In genomic region chr19:45789035-45789786, GRCh38 we compare ENCODE assay signal across 25 cellular contexts. TPM values are rescaled to one million over a fixed set of nuclear protein-coding genes. Genes with fewer than 3 reads are reported as not detected.
DNase-seq lines count a peak whose midpoint lies in the region; ATAC-seq, FAIRE-seq and TF ChIP-seq lines count a peak whose summit lies in the region.
"Had no signal": no experiment of that assay in that cellular context is flagged by ENCODE, and none has a peak within 500 bp of the region (broad histone marks: within the 10 kb centered on the region; RNA-seq: fewer than 3 reads in every experiment).

No MANE protein-coding gene starts in this region.

- ATAC-seq in K562 (no peak), right cardiac atrium (no peak), gastrocnemius medialis (peak; percentile 72 to 76)
- ATAC-seq: CD8-positive, alpha-beta T cell; Panc1 had no signal

- TF ChIP-seq CTCF in mammary epithelial cell (conservative IDR thresholded peaks at IDR 0.05 in 1 of 2, IDR thresholded peaks at IDR 0.05 in 1 of 2; ENCODE audit: extremely low read depth in 1 of 2, insufficient read depth in 1 of 2, low read depth in 1 of 2, low read length in 2 of 2) (no peak), MCF 10A (IDR thresholded peaks at IDR 0.05; ENCODE audit: unreplicated experiment) (no peak), K562 (IDR thresholded peaks at IDR 0.05 in 2 of 3, conservative IDR thresholded peaks at IDR 0.05 in 1 of 3; ENCODE audit: insufficient read depth in 2 of 3, low read depth in 1 of 3, low read length in 3 of 3) (no peak), gastrocnemius medialis (IDR thresholded peaks at IDR 0.05 in 4 of 5, conservative IDR thresholded peaks at IDR 0.05 in 1 of 5) (no peak)

- 95% methylated on average over 15 of the region's 15 CpGs for WGBS in mammary epithelial cell (ENCODE audit: low coverage, missing lambda C conversion rate)
- WGBS in K562 (ENCODE audit: insufficient coverage, low coverage, missing lambda C conversion rate), result 94% methylated on average over 15 of the region's 15 CpGs
- WGBS in right cardiac atrium, result 80% methylated on average over 15 of the region's 15 CpGs
- WGBS in mesenchymal stem cell, result 97% methylated on average over 15 of the region's 15 CpGs

- H2BK12ac ChIP-seq in mesenchymal stem cell (ENCODE audit: low read length in 2 of 2), result no peak overlapping the region

- TF ChIP-seq RAD21 in K562 (CRISPR knock-in tag; conservative IDR thresholded peaks at IDR 0.05 in 1 of 2, IDR thresholded peaks at IDR 0.05 in 1 of 2), result no peak

- TSS peak; percentile 7 for BruUV-seq in mammary epithelial cell (replicated peaks; lab: Mats Ljungman, UMichigan)
- no TSS peak for BruUV-seq in MCF 10A (replicated peaks; lab: Mats Ljungman, UMichigan)
- TSS peak; percentile 3 for BruUV-seq in K562 (replicated peaks; lab: Mats Ljungman, UMichigan)

- no peak overlapping the region for H2BK120ac ChIP-seq in mesenchymal stem cell (ENCODE audit: low read depth, low read length)

- H3K79me1 ChIP-seq in mesenchymal stem cell (replicated peaks; ENCODE audit: low read length, poor library complexity, severe bottlenecking), result peaks cover 32% of the 10 kb centered on the region

- no peak overlapping the region for H3K9ac ChIP-seq in mammary epithelial cell (ENCODE audit: insufficient read depth, low read length)
- H3K9ac ChIP-seq in K562 (ENCODE audit: insufficient read depth in 1 of 2, low read depth in 2 of 2, low read length in 2 of 2), result no peak overlapping the region
- no peak overlapping the region for H3K9ac ChIP-seq in mesenchymal stem cell (ENCODE audit: low read length)
- H3K9ac ChIP-seq: BLaER1 treated with 17β-estradiol and CSF1 and Interleukin-3, amounts not matched to agents 10 nM and 100 nM had no signal

- H3K79me2 ChIP-seq in mammary epithelial cell (ENCODE audit: insufficient read depth, low read length) (peaks cover 35% of the 10 kb centered on the region), K562 (ENCODE audit: control insufficient read depth, insufficient read depth, low read length) (peaks cover 19% of the 10 kb centered on the region)

- H3K36me3 Mint-ChIP-seq in MCF 10A (ENCODE audit: insufficient read depth, unreplicated experiment), result peaks cover 38% of the 10 kb centered on the region

- H3K4me1 Mint-ChIP-seq in MCF 10A (ENCODE audit: insufficient read depth, unreplicated experiment), result peaks cover 28% of the 10 kb centered on the region

- H4K20me1 ChIP-seq in mammary epithelial cell (ENCODE audit: insufficient read depth, low read length), result no peaks in the 10 kb centered on the region
- H4K20me1 ChIP-seq in K562 (replicated peaks; ENCODE audit: control insufficient read depth, insufficient read depth, low read length), result peaks cover 3% of the 10 kb centered on the region

- dilution Hi-C loops in mammary epithelial cell (cut with HindIII; ENCODE audit: low sequenced_read_pairs), result loop anchor here (5.0 kb wide), 2 partner anchors 57 to 78 kb away; partner anchors contain the start of genes FBXO46 and MEIOSIN

- H3K4me3 ChIP-seq in mammary epithelial cell (replicated peaks in 1 of 3; ENCODE audit: insufficient read depth in 1 of 3, low read depth in 2 of 3, low read length in 3 of 3) (no peak overlapping the region), K562 (no peak overlapping the region), right cardiac atrium (ENCODE audit: low read length) (no peak overlapping the region), gastrocnemius medialis (no peak overlapping the region), mesenchymal stem cell (ENCODE audit: insufficient read depth in 1 of 2, low read depth in 1 of 2, low read length in 2 of 2) (no peak overlapping the region)
- H3K4me3 ChIP-seq: BLaER1 treated with 17β-estradiol and CSF1 and Interleukin-3, amounts not matched to agents 10 nM and 100 nM; SJSA1 had no signal

- H2AFZ ChIP-seq in mammary epithelial cell (ENCODE audit: low read depth, low read length) (no peak overlapping the region), K562 (ENCODE audit: low read depth, low read length) (no peak overlapping the region), mesenchymal stem cell (ENCODE audit: low read depth, low read length) (no peak overlapping the region)

- no peak for TF ChIP-seq EP300 in K562 (IDR thresholded peaks at IDR 0.05; ENCODE audit: low read length)

- POLR2A ChIA-PET in MCF 10A (lab: Yijun Ruan, JAX) (no interaction called here), K562 (lab: Yijun Ruan, JAX) (interaction anchor here (1.0 to 1.4 kb wide), 3 partner anchors 10 to 64 kb away, joined by 3 to 5 read pairs (median 4); no protein-coding TSS in a partner anchor)

- no peaks in the 10 kb centered on the region for H3K27me3 ChIP-seq in mammary epithelial cell (ENCODE audit: insufficient read depth, low read length)
- no peaks in the 10 kb centered on the region for H3K27me3 ChIP-seq in K562 (ENCODE audit: control insufficient read depth in 2 of 2, insufficient read depth in 2 of 2, low read length in 2 of 2)
- H3K27me3 ChIP-seq in right cardiac atrium (ENCODE audit: control insufficient read depth, insufficient read depth), result no peaks in the 10 kb centered on the region
- H3K27me3 ChIP-seq in gastrocnemius medialis, result no peaks in the 10 kb centered on the region
- H3K27me3 ChIP-seq in mesenchymal stem cell (ENCODE audit: control insufficient read depth in 1 of 2, insufficient read depth in 1 of 2, low read length in 2 of 2), result no peaks in the 10 kb centered on the region
- H3K27me3 ChIP-seq: SJSA1 had no signal

- no peak overlapping the region for H3K27ac Mint-ChIP-seq in MCF 10A (ENCODE audit: low read depth, unreplicated experiment)
- H3K27ac Mint-ChIP-seq: CD8-positive, alpha-beta T cell had no signal

- H3K27ac ChIP-seq in mammary epithelial cell (ENCODE audit: insufficient read depth, low read depth, low read length) (no peak overlapping the region), K562 (ENCODE audit: extremely low read depth, low read depth, low read length) (no peak overlapping the region), right cardiac atrium (ENCODE audit: low read length) (peak overlapping the region; percentile 40), gastrocnemius medialis (peak overlapping the region; percentile 57 to 74 (median 70)), mesenchymal stem cell (ENCODE audit: low read length, poor library complexity, severe bottlenecking) (no peak overlapping the region)
- H3K27ac ChIP-seq: 22Rv1; BLaER1 treated with 17β-estradiol and CSF1 and Interleukin-3, amounts not matched to agents 10 nM and 100 nM; SJSA1 had no signal

- H3K4me3 Mint-ChIP-seq in MCF 10A (ENCODE audit: unreplicated experiment), result no peak overlapping the region
- H3K4me3 Mint-ChIP-seq: CD8-positive, alpha-beta T cell had no signal

- TF ChIP-seq POLR2A in K562 (conservative IDR thresholded peaks at IDR 0.05) (no peak), gastrocnemius medialis (IDR thresholded peaks at IDR 0.05) (no peak)

- H3K14ac ChIP-seq in mesenchymal stem cell (ENCODE audit: low read length in 2 of 2), result no peak overlapping the region

- peak; percentile 49 for FAIRE-seq in K562 (lab: Jason Lieb, UNC)
- FAIRE-seq: GM12892, GM18507 had no signal

- no peak overlapping the region for H4K8ac ChIP-seq in mesenchymal stem cell (ENCODE audit: low read length)

- no peak overlapping the region for H2BK15ac ChIP-seq in mesenchymal stem cell (ENCODE audit: low read depth, poor library complexity, severe bottlenecking)

- intact Hi-C loops in mammary epithelial cell (cut with micrococcal nuclease), result no loop called here
- intact Hi-C loops in MCF 10A (cut with micrococcal nuclease), result no loop called here
- intact Hi-C loops in K562 (cut with micrococcal nuclease), result no loop called here
- intact Hi-C loops in right cardiac atrium (cut with DNase I), result no loop called here
- intact Hi-C loops in gastrocnemius medialis (cut with DNase I; ENCODE audit: low total_unique reads), result loop anchor here (10.0 kb wide), 1 partner anchor 464 kb away; the partner anchor contains the start of gene CKM

- no peak overlapping the region for H2BK5ac ChIP-seq in mesenchymal stem cell (ENCODE audit: low read depth, low read length, poor library complexity, severe bottlenecking)

- H3K18ac ChIP-seq in mesenchymal stem cell (ENCODE audit: low read depth in 1 of 2, low read length in 2 of 2), result no peak overlapping the region

- H3K27me3 Mint-ChIP-seq in MCF 10A (ENCODE audit: insufficient read depth, unreplicated experiment), result no peaks in the 10 kb centered on the region

- H3K4ac ChIP-seq in mesenchymal stem cell (ENCODE audit: low read depth in 1 of 2, low read length in 2 of 2), result no peak overlapping the region

- no peak overlapping the region for H2AK5ac ChIP-seq in mesenchymal stem cell (ENCODE audit: low read length, severe bottlenecking)

- peaks cover 9% of the 10 kb centered on the region for H3K36me3 ChIP-seq in mammary epithelial cell (ENCODE audit: insufficient read depth, low read length)
- H3K36me3 ChIP-seq in K562 (ENCODE audit: control insufficient read depth, insufficient read depth, low read length), result peaks cover 59% of the 10 kb centered on the region; the same call in 2 of the 3 replicates
- peaks cover 0 to 17% of the 10 kb centered on the region in 2 donors for H3K36me3 ChIP-seq in gastrocnemius medialis
- peaks cover 53 to 61% of the 10 kb centered on the region in 2 experiments for H3K36me3 ChIP-seq in mesenchymal stem cell (ENCODE audit: control insufficient read depth in 1 of 2, insufficient read depth in 2 of 2, low read depth in 1 of 2, low read length in 2 of 2)

- H3K9me3 Mint-ChIP-seq in MCF 10A (ENCODE audit: unreplicated experiment), result no peaks in the 10 kb centered on the region
- H3K9me3 Mint-ChIP-seq: CD8-positive, alpha-beta T cell had no signal

- in situ Hi-C loops in mammary epithelial cell (cut with MboI; ENCODE audit: low sequenced_read_pairs in 2 of 2), result no loop called here
- in situ Hi-C loops in K562 (cut with MboI), result no loop called here
- in situ Hi-C loops in gastrocnemius medialis (cut with MboI; ENCODE audit: low sequenced_read_pairs in 4 of 4), result no loop called here

- peaks cover 8% of the 10 kb centered on the region for H3K9me1 ChIP-seq in K562 (ENCODE audit: control insufficient read depth, insufficient read depth, low read length)

- CTCF ChIA-PET in mammary epithelial cell (lab: Charles Lee; ENCODE audit: low non-redundant PET), result no interaction called here
- CTCF ChIA-PET in MCF 10A (lab: Yijun Ruan, JAX), result interaction anchor here (0.9 kb wide), 1 partner anchor 10 kb away, joined by 3 read pairs; no protein-coding TSS in a partner anchor
- CTCF ChIA-PET in K562 (lab: Yijun Ruan, JAX; ENCODE audit: low intra/inter-chr PET ratio), result no interaction called here

- H3K9me3 ChIP-seq in mammary epithelial cell (replicated peaks; ENCODE audit: insufficient read depth, low read length), result no peaks in the 10 kb centered on the region
- no peaks in the 10 kb centered on the region for H3K9me3 ChIP-seq in K562 (replicated peaks; ENCODE audit: control insufficient read depth, insufficient read depth, low read depth, low read length)
- no peaks in the 10 kb centered on the region for H3K9me3 ChIP-seq in right cardiac atrium (ENCODE audit: control insufficient read depth, low read length)
- H3K9me3 ChIP-seq in gastrocnemius medialis, result no peaks in the 10 kb centered on the region
- no peaks in the 10 kb centered on the region for H3K9me3 ChIP-seq in mesenchymal stem cell (ENCODE audit: control insufficient read depth, low read length)
- H3K9me3 ChIP-seq: BLaER1 treated with 17β-estradiol and CSF1 and Interleukin-3, amounts not matched to agents 10 nM and 100 nM; SJSA1 had no signal

- H3K4me2 ChIP-seq in mammary epithelial cell (ENCODE audit: insufficient read depth, low read depth, low read length), result no peak overlapping the region
- H3K4me2 ChIP-seq in K562 (ENCODE audit: insufficient read depth, low read length), result no peak overlapping the region
- no peak overlapping the region for H3K4me2 ChIP-seq in mesenchymal stem cell (ENCODE audit: low read length, poor library complexity, severe bottlenecking)

- no peak overlapping the region for H3K23ac ChIP-seq in mesenchymal stem cell (ENCODE audit: low read length in 2 of 2)

- DNase-seq in mammary epithelial cell, result no peak
- DNase-seq in MCF 10A (ENCODE audit: unreplicated experiment), result no peak
- DNase-seq in K562 (ENCODE audit: extremely low read depth in 1 of 4, low spot score in 3 of 4), result no peak
- DNase-seq in right cardiac atrium, result no peak
- DNase-seq in gastrocnemius medialis, result peak; percentile 53 to 87
- no peak for DNase-seq in GM19238 (ENCODE audit: insufficient read length, low spot score)
- no peak for DNase-seq in mesenchymal stem cell
- no peak for DNase-seq in NCI-H2171 treated with DMSO at 0.1 percent for 48 hours (lab: John Stamatoyannopoulos, UW)
- DNase-seq: CD8-positive, alpha-beta T cell; H7; KBM-7; NCI-H1092; NCI-H1436; NCI-H2029; NCI-H345; NCI-H524; NCI-H774; NK-92 treated with Interleukin-12 subunit alpha and Interleukin-12 subunit beta, amount 100 ng/mL, for 24 hours had no signal

- H4K91ac ChIP-seq in mesenchymal stem cell (ENCODE audit: low read length), result no peak overlapping the region

- H3K4me1 ChIP-seq in mammary epithelial cell (ENCODE audit: insufficient read depth, low read length) (peaks cover 12% of the 10 kb centered on the region), K562 (replicated peaks in 1 of 2; ENCODE audit: control insufficient read depth in 2 of 2, insufficient read depth in 2 of 2, low read length in 2 of 2) (peaks cover 19 to 41% of the 10 kb centered on the region in 2 experiments), right cardiac atrium (ENCODE audit: control insufficient read depth, insufficient read depth, low read length) (peaks cover 3% of the 10 kb centered on the region), gastrocnemius medialis (peaks cover 46 to 56% of the 10 kb centered on the region in 2 donors), mesenchymal stem cell (ENCODE audit: control insufficient read depth, insufficient read depth, low read depth, low read length) (peaks cover 18% of the 10 kb centered on the region)

RNA-seq across cellular contexts. Expression of gene DMWD, which starts 3.4 kb away (rescaled TPM):
- total RNA-seq in mammary epithelial cell, result 10 to 100 TPM; 40.0 to 56.7 TPM
- polyA plus RNA-seq in mammary epithelial cell, result 17.0 TPM
- 8.7 TPM for polyA minus RNA-seq in mammary epithelial cell
- total RNA-seq in MCF 10A (2022), result 57.5 and 71.6 TPM in 2 replicates
- total RNA-seq in K562 (2011; cell fraction: chromatin; rRNA removed; ENCODE audit: low replicate concordance), result 93.8 and 251 TPM in 2 replicates
- 136 and 149 TPM in 2 replicates for total RNA-seq in K562 (2011; cell fraction: nucleolus; rRNA removed)
- 124 and 146 TPM in 2 replicates for total RNA-seq in K562 (2011; cell fraction: nucleoplasm; rRNA removed)
- total RNA-seq in K562 (2014; rRNA removed), result 30.5 and 38.4 TPM in 2 replicates
- 18.1 and 20.0 TPM in 2 replicates for total RNA-seq in K562 (2014; rRNA removed; fragmentation: Illumina TruSeq; extraction: Trizol)
- 19.0 and 20.7 TPM in 2 replicates for total RNA-seq in K562 (2015; rRNA removed; fragmentation: Illumina TruSeq; extraction: Trizol)
- 51.3 and 54.6 TPM in 2 replicates for total RNA-seq in K562 (2021)
- polyA plus RNA-seq in K562 (2011; rRNA removed), result 15.6 and 22.6 TPM in 2 replicates
- 23.6 and 33.0 TPM in 2 replicates for polyA plus RNA-seq in K562 (2011; cell fraction: cytosol; rRNA removed)
- polyA plus RNA-seq in K562 (2011; cell fraction: nucleus; rRNA removed), result 46.4 and 68.1 TPM in 2 replicates
- 28.7 and 29.1 TPM in 2 replicates for polyA plus RNA-seq in K562 (2012)
- 15.4 and 18.7 TPM in 2 replicates for polyA plus RNA-seq in K562 (2014; fragmentation: Illumina TruSeq; extraction: Trizol)
- 1 to 10 TPM; 4.7 to 7.9 TPM for polyA plus RNA-seq in K562 (2014; fragmentation: Nextera tagmentation; extraction: Ambion mirVana)
- 27.7 and 32.8 TPM in 2 replicates for polyA plus RNA-seq in K562 (2014; rRNA removed)
- 21.1 and 23.5 TPM in 2 replicates for polyA minus RNA-seq in K562 (2011; rRNA and poly(A)+ RNA removed)
- 22.7 and 27.3 TPM in 2 replicates for polyA minus RNA-seq in K562 (2011; cell fraction: cytosol; rRNA and poly(A)+ RNA removed)
- 38.4 and 45.5 TPM in 2 replicates for polyA minus RNA-seq in K562 (2011; cell fraction: nucleus; rRNA and poly(A)+ RNA removed)
- 10 to 100 TPM; 72.2 to 87.1 (median 76.6) TPM for total RNA-seq in right cardiac atrium
- polyA plus RNA-seq in right cardiac atrium, result 50.2 TPM
- 100 to 1,000 TPM in 1 of 4 donors, 10 to 100 TPM in 3; 38.6 to 111 (median 56.4) TPM for total RNA-seq in gastrocnemius medialis
- 35.9 TPM for polyA plus RNA-seq in mesenchymal stem cell (2013, experiment 1 of 2)
- polyA plus RNA-seq in mesenchymal stem cell (2013, experiment 2 of 2), result 32.6 TPM

RNA-seq across cellular contexts. Expression of gene DMPK, which starts 6.9 kb away (rescaled TPM):
- total RNA-seq in mammary epithelial cell, result 10 to 100 TPM; 10.0 to 43.2 TPM
- polyA plus RNA-seq in mammary epithelial cell, result 9.8 TPM
- polyA minus RNA-seq in mammary epithelial cell, result 7.1 TPM
- total RNA-seq in MCF 10A (2022), result 40.5 and 52.4 TPM in 2 replicates
- total RNA-seq in K562 (2011; cell fraction: chromatin; rRNA removed; ENCODE audit: low replicate concordance), result 108 and 213 TPM in 2 replicates
- 94.9 and 106 TPM in 2 replicates for total RNA-seq in K562 (2011; cell fraction: nucleolus; rRNA removed)
- 85.3 and 105 TPM in 2 replicates for total RNA-seq in K562 (2011; cell fraction: nucleoplasm; rRNA removed)
- 7.7 and 10.9 TPM in 2 replicates for total RNA-seq in K562 (2014; rRNA removed)
- 2.3 and 2.8 TPM in 2 replicates for total RNA-seq in K562 (2014; rRNA removed; fragmentation: Illumina TruSeq; extraction: Trizol)
- total RNA-seq in K562 (2015; rRNA removed; fragmentation: Illumina TruSeq; extraction: Trizol), result 7.3 and 8.8 TPM in 2 replicates
- 22.7 and 26.5 TPM in 2 replicates for total RNA-seq in K562 (2021)
- polyA plus RNA-seq in K562 (2011; rRNA removed), result 7.0 and 11.2 TPM in 2 replicates
- polyA plus RNA-seq in K562 (2011; cell fraction: cytosol; rRNA removed), result 8.7 and 21.2 TPM in 2 replicates
- polyA plus RNA-seq in K562 (2011; cell fraction: nucleus; rRNA removed), result 75.5 and 114 TPM in 2 replicates
- polyA plus RNA-seq in K562 (2012), result 23.7 and 50.9 TPM in 2 replicates
- polyA plus RNA-seq in K562 (2014; fragmentation: Illumina TruSeq; extraction: Trizol), result 8.0 and 9.1 TPM in 2 replicates
- polyA plus RNA-seq in K562 (2014; fragmentation: Nextera tagmentation; extraction: Ambion mirVana), result under 1 TPM; 0.24 to 0.63 TPM
- polyA plus RNA-seq in K562 (2014; rRNA removed), result 19.1 and 31.3 TPM in 2 replicates
- polyA minus RNA-seq in K562 (2011; rRNA and poly(A)+ RNA removed), result 6.7 and 13.0 TPM in 2 replicates
- polyA minus RNA-seq in K562 (2011; cell fraction: cytosol; rRNA and poly(A)+ RNA removed), result 5.6 and 7.0 TPM in 2 replicates
- polyA minus RNA-seq in K562 (2011; cell fraction: nucleus; rRNA and poly(A)+ RNA removed), result 16.8 and 17.1 TPM in 2 replicates
- total RNA-seq in right cardiac atrium, result 100 to 1,000 TPM; 220 to 304 (median 288) TPM
- polyA plus RNA-seq in right cardiac atrium, result 395 TPM
- total RNA-seq in gastrocnemius medialis, result 100 to 1,000 TPM in 2 of 4 donors, 10 to 100 TPM in 2; 93.0 to 196 (median 116) TPM
- polyA plus RNA-seq in mesenchymal stem cell (2013, experiment 1 of 2), result 54.2 TPM
- polyA plus RNA-seq in mesenchymal stem cell (2013, experiment 2 of 2), result 51.7 TPM

RNA-seq across cellular contexts. Expression of gene SIX5, which starts 20.2 kb away (rescaled TPM):
- total RNA-seq in mammary epithelial cell (1 to 10 TPM; 4.2 to 9.6 TPM), MCF 10A (2022) (17.3 and 19.6 TPM in 2 replicates), K562 (2014; rRNA removed) (7.9 and 9.0 TPM in 2 replicates), K562 (2014; rRNA removed; fragmentation: Illumina TruSeq; extraction: Trizol) (1.0 and 1.4 TPM in 2 replicates), K562 (2015; rRNA removed; fragmentation: Illumina TruSeq; extraction: Trizol) (4.2 and 5.0 TPM in 2 replicates), K562 (2021) (15.2 and 17.2 TPM in 2 replicates), right cardiac atrium (10 to 100 TPM; 15.8 to 33.2 (median 24.1) TPM), gastrocnemius medialis (10 to 100 TPM in 2 of 4 donors, 1 to 10 TPM in 2; 8.2 to 12.2 (median 10.1) TPM)
- polyA plus RNA-seq in mammary epithelial cell (4.7 TPM), K562 (2011; rRNA removed) (2.5 and 6.1 TPM in 2 replicates), K562 (2014; fragmentation: Illumina TruSeq; extraction: Trizol) (7.4 and 12.5 TPM in 2 replicates), K562 (2014; fragmentation: Nextera tagmentation; extraction: Ambion mirVana) (not detected), K562 (2014; rRNA removed) (9.7 and 10.2 TPM in 2 replicates), right cardiac atrium (19.4 TPM)
- 7.1 TPM for polyA minus RNA-seq in mammary epithelial cell
- total RNA-seq in K562 (2011; cell fraction: chromatin; rRNA removed; ENCODE audit: low replicate concordance), result 4.2 and 17.4 TPM in 2 replicates
- total RNA-seq in K562 (2011; cell fraction: nucleolus; rRNA removed), result 13.7 and 19.0 TPM in 2 replicates
- total RNA-seq in K562 (2011; cell fraction: nucleoplasm; rRNA removed), result 6.2 and 8.5 TPM in 2 replicates
- polyA plus RNA-seq in K562 (2011; cell fraction: cytosol; rRNA removed), result 5.6 and 11.7 TPM in 2 replicates
- polyA plus RNA-seq in K562 (2011; cell fraction: nucleus; rRNA removed), result 22.2 and 28.1 TPM in 2 replicates
- 5.5 and 16.8 TPM in 2 replicates for polyA plus RNA-seq in K562 (2012)
- 0.74 and 0.93 TPM in 2 replicates for polyA minus RNA-seq in K562 (2011; rRNA and poly(A)+ RNA removed)
- 4.6 and 7.9 TPM in 2 replicates for polyA minus RNA-seq in K562 (2011; cell fraction: cytosol; rRNA and poly(A)+ RNA removed)
- 7.8 and 10.1 TPM in 2 replicates for polyA minus RNA-seq in K562 (2011; cell fraction: nucleus; rRNA and poly(A)+ RNA removed)
- 16.0 TPM for polyA plus RNA-seq in mesenchymal stem cell (2013, experiment 1 of 2)
- 14.5 TPM for polyA plus RNA-seq in mesenchymal stem cell (2013, experiment 2 of 2)

RNA-seq across cellular contexts. Expression of gene RSPH6A, which starts 25.9 kb away (rescaled TPM):
- total RNA-seq in mammary epithelial cell (under 1 TPM; 0.17 to 0.35 TPM), MCF 10A (2022) (0.21 and 0.29 TPM in 2 replicates), K562 (2014; rRNA removed) (not detected in 2 replicates), K562 (2014; rRNA removed; fragmentation: Illumina TruSeq; extraction: Trizol) (not detected in 2 replicates), K562 (2015; rRNA removed; fragmentation: Illumina TruSeq; extraction: Trizol) (0.07 TPM in 1 of 2 replicates, not detected in the other), K562 (2021) (0.07 TPM in 1 of 2 replicates, not detected in the other), right cardiac atrium (under 1 TPM in 1 of 4 donors, not detected in 3; 0.14 TPM), gastrocnemius medialis (not detected)
- polyA plus RNA-seq in mammary epithelial cell (not detected), K562 (2011; rRNA removed) (0.03 and 0.04 TPM in 2 replicates), K562 (2014; fragmentation: Illumina TruSeq; extraction: Trizol) (not detected in 2 replicates), K562 (2014; fragmentation: Nextera tagmentation; extraction: Ambion mirVana) (not detected), K562 (2014; rRNA removed) (0.07 and 0.15 TPM in 2 replicates), right cardiac atrium (not detected)
- 0.31 TPM for polyA minus RNA-seq in mammary epithelial cell
- 0.63 and 3.1 TPM in 2 replicates for total RNA-seq in K562 (2011; cell fraction: chromatin; rRNA removed; ENCODE audit: low replicate concordance)
- 1.5 and 1.7 TPM in 2 replicates for total RNA-seq in K562 (2011; cell fraction: nucleolus; rRNA removed)
- 0.81 and 1.1 TPM in 2 replicates for total RNA-seq in K562 (2011; cell fraction: nucleoplasm; rRNA removed)
- polyA plus RNA-seq in K562 (2011; cell fraction: cytosol; rRNA removed), result not detected in 2 replicates
- polyA plus RNA-seq in K562 (2011; cell fraction: nucleus; rRNA removed), result 0.08 and 0.14 TPM in 2 replicates
- polyA plus RNA-seq in K562 (2012), result 0.05 and 0.15 TPM in 2 replicates
- 0.09 TPM in 1 of 2 replicates, not detected in the other for polyA minus RNA-seq in K562 (2011; rRNA and poly(A)+ RNA removed)
- polyA minus RNA-seq in K562 (2011; cell fraction: cytosol; rRNA and poly(A)+ RNA removed), result not detected in 2 replicates
- 0.54 and 0.56 TPM in 2 replicates for polyA minus RNA-seq in K562 (2011; cell fraction: nucleus; rRNA and poly(A)+ RNA removed)
- 0.01 TPM for polyA plus RNA-seq in mesenchymal stem cell (2013, experiment 1 of 2)
- not detected for polyA plus RNA-seq in mesenchymal stem cell (2013, experiment 2 of 2)
- total RNA-seq: G401, SJSA1 had no signal

RNA-seq across cellular contexts. Expression of gene MEIOSIN, which starts 56.0 kb away (rescaled TPM):
- total RNA-seq in mammary epithelial cell, result not detected
- polyA plus RNA-seq in mammary epithelial cell, result 0.01 TPM
- polyA minus RNA-seq in mammary epithelial cell, result not detected
- not detected in 2 replicates for total RNA-seq in MCF 10A (2022)
- total RNA-seq in K562 (2011; cell fraction: chromatin; rRNA removed; ENCODE audit: low replicate concordance), result 0.48 and 1.4 TPM in 2 replicates
- total RNA-seq in K562 (2011; cell fraction: nucleolus; rRNA removed), result 0.66 and 0.67 TPM in 2 replicates
- 0.37 and 0.76 TPM in 2 replicates for total RNA-seq in K562 (2011; cell fraction: nucleoplasm; rRNA removed)
- 1.6 and 2.4 TPM in 2 replicates for total RNA-seq in K562 (2014; rRNA removed)
- total RNA-seq in K562 (2014; rRNA removed; fragmentation: Illumina TruSeq; extraction: Trizol), result 0.64 and 0.76 TPM in 2 replicates
- 0.51 and 0.64 TPM in 2 replicates for total RNA-seq in K562 (2015; rRNA removed; fragmentation: Illumina TruSeq; extraction: Trizol)
- 1.5 and 2.0 TPM in 2 replicates for total RNA-seq in K562 (2021)
- polyA plus RNA-seq in K562 (2011; rRNA removed), result 0.20 and 1.4 TPM in 2 replicates
- polyA plus RNA-seq in K562 (2011; cell fraction: cytosol; rRNA removed), result 0.82 and 0.99 TPM in 2 replicates
- polyA plus RNA-seq in K562 (2011; cell fraction: nucleus; rRNA removed), result 0.51 and 0.86 TPM in 2 replicates
- polyA plus RNA-seq in K562 (2012), result 1.8 and 3.2 TPM in 2 replicates
- polyA plus RNA-seq in K562 (2014; fragmentation: Illumina TruSeq; extraction: Trizol), result 1.8 and 2.2 TPM in 2 replicates
- under 1 TPM; 0.06 to 0.07 TPM for polyA plus RNA-seq in K562 (2014; fragmentation: Nextera tagmentation; extraction: Ambion mirVana)
- polyA plus RNA-seq in K562 (2014; rRNA removed), result 1.2 and 1.6 TPM in 2 replicates
- polyA minus RNA-seq in K562 (2011; rRNA and poly(A)+ RNA removed), result 0.21 and 0.54 TPM in 2 replicates
- 1.1 TPM in 1 of 2 replicates, not detected in the other for polyA minus RNA-seq in K562 (2011; cell fraction: cytosol; rRNA and poly(A)+ RNA removed)
- 0.13 and 1.1 TPM in 2 replicates for polyA minus RNA-seq in K562 (2011; cell fraction: nucleus; rRNA and poly(A)+ RNA removed)
- under 1 TPM; 0.15 to 0.76 (median 0.30) TPM for total RNA-seq in right cardiac atrium
- 0.41 TPM for polyA plus RNA-seq in right cardiac atrium
- not detected for total RNA-seq in gastrocnemius medialis
- polyA plus RNA-seq in mesenchymal stem cell (2013, experiment 1 of 2), result not detected
- polyA plus RNA-seq in mesenchymal stem cell (2013, experiment 2 of 2), result not detected
- total RNA-seq: CD8-positive, alpha-beta T cell; G401; H7; SJSA1 had no signal

Comparison
In these comparisons a context has a peak if more than half of its experiments do, and no peak if none do; other contexts are left out.
1. DNase-seq: peak in gastrocnemius medialis (2 of 2); none in mammary epithelial cell (single experiment), MCF 10A (single experiment), K562 (0 of 4), right cardiac atrium (0 of 3), GM19238 (single experiment), mesenchymal stem cell (single experiment) and NCI-H2171 treated with DMSO at 0.1 percent for 48 hours (single experiment).
2. H3K27ac ChIP-seq: peak in right cardiac atrium (single experiment) and gastrocnemius medialis (4 of 4); none in mammary epithelial cell (single experiment), K562 (single experiment) and mesenchymal stem cell (single experiment).
3. ATAC-seq: peak in gastrocnemius medialis (2 of 2); none in K562 (single experiment) and right cardiac atrium (0 of 2).